ENCODE assay signal across 10 cellular contexts in the genomic region with DNA sequence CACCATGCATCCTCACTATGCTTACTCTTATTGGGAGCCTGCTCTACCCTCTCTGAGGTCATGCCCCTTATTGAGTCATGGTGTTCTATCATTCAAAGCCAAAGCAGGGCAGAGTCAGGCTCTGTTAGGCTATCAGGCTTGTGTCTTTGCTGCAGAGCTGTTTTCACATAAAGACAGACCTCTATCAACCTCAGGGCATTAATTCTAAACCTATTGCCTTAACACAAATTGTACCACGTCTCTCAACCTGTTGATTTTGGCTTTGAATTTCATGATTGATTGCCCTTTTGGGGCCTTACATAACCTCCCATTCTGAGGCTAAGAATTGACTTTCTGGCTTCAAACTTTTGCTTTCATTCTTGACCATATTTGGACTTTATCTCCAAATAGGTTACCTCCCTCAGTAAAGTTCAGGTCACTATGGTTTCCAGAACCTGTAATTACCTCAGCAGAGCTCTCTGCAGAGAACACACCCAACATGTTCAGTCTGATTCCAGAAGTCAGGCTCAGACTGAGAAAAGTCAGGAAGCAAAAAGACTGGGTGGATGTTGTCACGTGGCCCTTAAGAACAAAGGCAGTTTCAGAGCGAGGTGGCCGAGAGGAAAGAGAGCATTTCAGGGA.
DNase-seq lines count a peak whose midpoint lies in the region; ATAC-seq and TF ChIP-seq lines count a peak whose summit lies in the region.
"Had no signal": no experiment of that assay in that cellular context is flagged by ENCODE, and none has a peak within 500 bp of the region (broad histone marks: within the 10 kb centered on the region; RNA-seq: fewer than 3 reads in every experiment).

No MANE protein-coding gene starts in this region.

- H3K4me3 ChIP-seq in ACC112 (ENCODE audit: low read depth, low read length) (peak overlapping the region; percentile 22; the same call in 1 of the 2 replicates), HUES48 (ENCODE audit: low read depth, low read length) (no peak overlapping the region), endodermal cell (ENCODE audit: low read length) (no peak overlapping the region), mesodermal cell (ENCODE audit: extremely low read depth, insufficient read depth, low read length, poor library complexity, severe bottlenecking) (no peak overlapping the region), OCI-LY7 (ENCODE audit: low read depth, low read length, poor library complexity, severe bottlenecking) (no peak overlapping the region)

- H3K36me3 ChIP-seq in ACC112 (ENCODE audit: insufficient read depth, low read length) = no peaks in the 10 kb centered on the region
- H3K36me3 ChIP-seq in HUES48 (ENCODE audit: control insufficient read depth, insufficient read depth, low read length) = no peaks in the 10 kb centered on the region
- no peaks in the 10 kb centered on the region for H3K36me3 ChIP-seq in endodermal cell (ENCODE audit: control insufficient read depth, insufficient read depth, low read length)
- H3K36me3 ChIP-seq in mesodermal cell (ENCODE audit: control insufficient read depth, insufficient read depth, low read length) = no peaks in the 10 kb centered on the region
- H3K36me3 ChIP-seq in OCI-LY7 (ENCODE audit: insufficient read depth, low read length) = no peaks in the 10 kb centered on the region

- H3K79me2 ChIP-seq in ACC112 (ENCODE audit: control insufficient read depth, insufficient read depth, low read length, unreplicated experiment) (no peaks in the 10 kb centered on the region), OCI-LY7 (ENCODE audit: insufficient read depth, low read depth, low read length) (no peaks in the 10 kb centered on the region)

- H3K27me3 Mint-ChIP-seq in endodermal cell (ENCODE audit: insufficient read depth) = no peaks in the 10 kb centered on the region
- H3K27me3 Mint-ChIP-seq: brain had no signal

- no peaks in the 10 kb centered on the region for H3K27me3 ChIP-seq in ACC112 (ENCODE audit: insufficient read depth, low read length)
- no peaks in the 10 kb centered on the region for H3K27me3 ChIP-seq in HUES48 (ENCODE audit: control insufficient read depth, insufficient read depth, low read length)
- no peaks in the 10 kb centered on the region for H3K27me3 ChIP-seq in endodermal cell (ENCODE audit: control insufficient read depth, insufficient read depth, low read length, poor library complexity, severe bottlenecking)

- no peak for TF ChIP-seq CTCF in endodermal cell (conservative IDR thresholded peaks at IDR 0.05)
- no peak for TF ChIP-seq CTCF in OCI-LY7 (conservative IDR thresholded peaks at IDR 0.05; ENCODE audit: low read length)

- H3K27ac Mint-ChIP-seq in endodermal cell = no peak overlapping the region

- H3K9me3 ChIP-seq in HUES48 (ENCODE audit: control insufficient read depth, insufficient read depth, low read length) (no peaks in the 10 kb centered on the region), endodermal cell (ENCODE audit: control insufficient read depth, low read length) (no peaks in the 10 kb centered on the region), mesodermal cell (ENCODE audit: control insufficient read depth, low read length) (no peaks in the 10 kb centered on the region), OCI-LY7 (ENCODE audit: low read length) (no peaks in the 10 kb centered on the region)

- H2AFZ ChIP-seq in ACC112 (ENCODE audit: low read length, unreplicated experiment) (peak overlapping the region; percentile 5), OCI-LY7 (ENCODE audit: low read length) (no peak overlapping the region)

- no TSS peak for BruUV-seq in OCI-LY7 (replicated peaks; lab: Mats Ljungman, UMichigan)

- DNase-seq in endodermal cell (no peak), OCI-LY7 (ENCODE audit: low spot score) (no peak), RPMI8226 (no peak), NCI-H774 (lab: John Stamatoyannopoulos, UW) (no peak)

- no peak overlapping the region for H3K4me2 ChIP-seq in OCI-LY7 (ENCODE audit: low read length)

- intact Hi-C loops in OCI-LY7 (cut with micrococcal nuclease; ENCODE audit: unreplicated experiment) = no loop called here

- no peaks in the 10 kb centered on the region for H3K9me3 Mint-ChIP-seq in endodermal cell
- H3K9me3 Mint-ChIP-seq: brain had no signal

- H3K9me2 ChIP-seq in OCI-LY7 (ENCODE audit: insufficient read depth, low read length) = no peaks in the 10 kb centered on the region

- H3K27ac ChIP-seq in ACC112 (ENCODE audit: low read depth, low read length) = peak overlapping the region; percentile 92
- H3K27ac ChIP-seq in HUES48 (ENCODE audit: low read depth, low read length) = peak overlapping the region; percentile 52
- H3K27ac ChIP-seq in endodermal cell (ENCODE audit: low read depth, low read length) = peak overlapping the region; percentile 73
- H3K27ac ChIP-seq in mesodermal cell (ENCODE audit: low read depth, low read length, severe bottlenecking) = peak overlapping the region; percentile 96
- no peak overlapping the region for H3K27ac ChIP-seq in OCI-LY7 (ENCODE audit: low read depth, low read length, poor library complexity, severe bottlenecking)
- H3K27ac ChIP-seq: C4-2B had no signal

- no peak for ATAC-seq in GM19035 (IDR thresholded peaks at IDR 0.05; ENCODE audit: unreplicated experiment)

- H3K9ac ChIP-seq in HUES48 (ENCODE audit: low read depth, low read length) = no peak overlapping the region
- H3K9ac ChIP-seq in endodermal cell (ENCODE audit: extremely low read depth, low read length, poor library complexity, severe bottlenecking) = no peak overlapping the region

- WGBS in endodermal cell (ENCODE audit: insufficient coverage in 1 of 2, insufficient read length in 1 of 2), 2 experiments = 46 to 72% methylated on average over 3 to 4 of the region's 4 CpGs
- 50 to 67% methylated on average over 4 of the region's 4 CpGs for WGBS in mesodermal cell (ENCODE audit: insufficient coverage in 2 of 2), 2 experiments

- no peaks in the 10 kb centered on the region for H3K36me3 Mint-ChIP-seq in endodermal cell (ENCODE audit: low read depth)
- H3K36me3 Mint-ChIP-seq: brain had no signal

- H3K4me1 ChIP-seq in ACC112 (ENCODE audit: control insufficient read depth, insufficient read depth, low read length, unreplicated experiment) (peaks cover 54% of the 10 kb centered on the region), HUES48 (ENCODE audit: control insufficient read depth, insufficient read depth, low read length) (peaks cover 11% of the 10 kb centered on the region; the same call in 1 of the 2 replicates), endodermal cell (ENCODE audit: control insufficient read depth, insufficient read depth, low read length) (peaks cover 2% of the 10 kb centered on the region), mesodermal cell (ENCODE audit: control insufficient read depth, insufficient read depth, low read length, poor library complexity, severe bottlenecking) (peaks cover 47% of the 10 kb centered on the region), OCI-LY7 (ENCODE audit: insufficient read depth, low read length, poor library complexity, severe bottlenecking) (no peaks in the 10 kb centered on the region)

- POLR2A ChIA-PET in OCI-LY7 (lab: Charles Lee) = interaction anchor here (1.0 kb wide), 1 partner anchor 17 kb away, joined by 3 read pairs; no protein-coding TSS in a partner anchor

- no peak overlapping the region for H3K4me3 Mint-ChIP-seq in endodermal cell
- H3K4me3 Mint-ChIP-seq: brain had no signal

- CTCF ChIA-PET in OCI-LY7 (lab: Charles Lee; ENCODE audit: unreplicated experiment) = no interaction called here

- no peaks in the 10 kb centered on the region for H4K20me1 ChIP-seq in OCI-LY7 (ENCODE audit: insufficient read depth, low read length)

- H3K4me1 Mint-ChIP-seq in endodermal cell = peaks cover 16% of the 10 kb centered on the region
